In the genomic region with DNA sequence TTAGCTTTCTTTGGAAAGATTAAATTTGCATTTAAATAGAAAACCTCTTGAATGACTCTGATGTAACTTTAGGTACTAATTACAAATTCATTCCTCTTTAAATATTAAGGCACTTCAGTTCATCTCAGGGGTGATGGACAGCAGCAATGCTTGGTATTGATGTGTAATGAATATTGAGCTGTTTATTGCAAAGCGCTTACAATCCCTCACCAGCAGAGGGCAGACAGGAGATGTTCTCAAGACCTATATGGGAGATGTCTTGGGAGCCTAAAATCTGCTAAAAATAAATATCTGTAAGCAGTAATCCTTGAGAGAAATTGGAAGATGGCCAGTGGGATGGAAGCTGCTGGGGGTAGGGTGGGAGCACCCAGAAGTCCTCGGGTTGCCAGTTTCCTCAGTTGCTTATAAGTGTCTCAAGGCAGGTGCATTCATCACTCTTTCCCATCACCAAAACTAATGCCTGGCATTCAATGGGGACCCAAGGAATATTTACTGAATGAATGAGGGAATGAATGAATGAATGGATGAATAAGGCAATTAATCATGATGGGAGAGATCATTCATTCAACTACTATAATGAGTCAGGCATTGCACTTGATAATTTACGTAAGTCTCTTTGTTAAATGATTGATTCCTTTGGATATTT, we compare ENCODE assay signal across 8 cellular contexts. TPM values are rescaled to one million over a fixed set of nuclear protein-coding genes. Genes with fewer than 3 reads are reported as not detected.
DNase-seq lines count a peak whose midpoint lies in the region; ATAC-seq and TF ChIP-seq lines count a peak whose summit lies in the region.

No MANE protein-coding gene starts in this region.

- no peak overlapping the region for H4K5ac ChIP-seq in H9 (ENCODE audit: insufficient read length, low read depth, low read length)

- H3K4me3 Mint-ChIP-seq in H9 (no peak overlapping the region), natural killer cell (no peak overlapping the region)

- no peak overlapping the region for H3K9ac ChIP-seq in H9 (ENCODE audit: extremely low read depth, insufficient read length, low read length)

- no peak overlapping the region for H2BK5ac ChIP-seq in H9 (ENCODE audit: insufficient read length, low read length)

- no peak overlapping the region for H4K8ac ChIP-seq in H9 (replicated peaks; ENCODE audit: insufficient read length, low read depth, low read length)

- H2BK20ac ChIP-seq in H9 (ENCODE audit: low read depth, low read length, poor library complexity, severe bottlenecking), result no peak overlapping the region

- no peak overlapping the region for H3K18ac ChIP-seq in H9 (ENCODE audit: insufficient read length, low read depth, low read length)

- WGBS in H9 (ENCODE audit: extremely low coverage, insufficient read length, low lambda C conversion rate), result no CpG with 5 or more reads among the region's 3 CpGs
- 33 to 35% methylated on average over 3 of the region's 3 CpGs for WGBS in thyroid gland, 2 donors

- no peak for TF ChIP-seq POLR2A in thyroid gland (IDR thresholded peaks at IDR 0.05)

- no peak overlapping the region for H3K27ac ChIP-seq in H9 (ENCODE audit: insufficient read length, low read depth, low read length)
- peak overlapping the region in 1 of 3 donors; percentile 15 for H3K27ac ChIP-seq in thyroid gland

- H3K9me3 ChIP-seq in H9 (ENCODE audit: control insufficient read depth, low read depth, low read length) (no peaks in the 10 kb centered on the region), thyroid gland (no peaks in the 10 kb centered on the region)

- H2BK12ac ChIP-seq in H9 (ENCODE audit: insufficient read length, low read depth, low read length), result no peak overlapping the region

- H2AK5ac ChIP-seq in H9 (ENCODE audit: insufficient read length, low read length), result no peak overlapping the region

- no peak overlapping the region for H3K23ac ChIP-seq in H9 (ENCODE audit: insufficient read length, low read depth, low read length)

- no peak overlapping the region for H2AFZ ChIP-seq in H9 (ENCODE audit: low read length)

- H3K9me3 Mint-ChIP-seq in H9 (no peaks in the 10 kb centered on the region), natural killer cell (no peaks in the 10 kb centered on the region)

- H3T11ph ChIP-seq in H9 (ENCODE audit: low read length), result no peak overlapping the region

- H3K27me3 ChIP-seq in H9 (ENCODE audit: insufficient read depth, low read length) (no peaks in the 10 kb centered on the region), thyroid gland (no peaks in the 10 kb centered on the region)

- intact Hi-C loops in natural killer cell (cut with micrococcal nuclease) (loop anchor here (1.0 to 10.0 kb wide), 3 partner anchors 131 to 310 kb away; no protein-coding TSS in a partner anchor), thyroid gland (cut with DNase I) (loop anchor here (5.0 kb wide), 1 partner anchor 133 kb away; no protein-coding TSS in a partner anchor)

- H3K27me3 Mint-ChIP-seq in H9 (ENCODE audit: low read depth) (peaks cover 2% of the 10 kb centered on the region), natural killer cell (ENCODE audit: low read depth in 2 of 2) (peaks cover 14 to 31% of the 10 kb centered on the region in 2 donors)

- H3K4me3 ChIP-seq in epithelial cell of esophagus (ENCODE audit: low read length) (no peak overlapping the region), thyroid gland (replicated peaks in 1 of 3) (no peak overlapping the region)

- no peak overlapping the region for H3K4me2 ChIP-seq in H9 (ENCODE audit: insufficient read depth, insufficient read length, low read length)

- no peak overlapping the region for H3K4ac ChIP-seq in H9 (ENCODE audit: low read depth, low read length)

- TF ChIP-seq CTCF in H9 (conservative IDR thresholded peaks at IDR 0.05) (peak; percentile 90), epithelial cell of esophagus (IDR thresholded peaks at IDR 0.05; ENCODE audit: insufficient read depth, low read depth, low read length, missing control alignments) (peak; percentile 88), natural killer cell (IDR thresholded peaks at IDR 0.05) (peak; percentile 90), thyroid gland (IDR thresholded peaks at IDR 0.05) (peak; percentile 75 to 88 (median 80))

- H3K4me1 Mint-ChIP-seq in H9 (peaks cover 79 to 84% of the 10 kb centered on the region in 2 experiments), natural killer cell (no peaks in the 10 kb centered on the region)

- peaks cover 16% of the 10 kb centered on the region; the same call in 1 of the 2 replicates for H3K4me1 ChIP-seq in H9 (ENCODE audit: insufficient read depth, low read length)
- H3K4me1 ChIP-seq in thyroid gland, result peaks cover 8 to 11% of the 10 kb centered on the region in 2 donors

- no peak overlapping the region for H3K56ac ChIP-seq in H9 (ENCODE audit: insufficient read length, low read depth, low read length)

- H3K36me3 Mint-ChIP-seq in H9 (ENCODE audit: insufficient read depth in 1 of 3, low read depth in 3 of 3) (no peaks in the 10 kb centered on the region; a peak in 1 of 7 replicates), natural killer cell (no peaks in the 10 kb centered on the region)

- no peak overlapping the region for H3K14ac ChIP-seq in H9 (ENCODE audit: insufficient read depth, low read length)

- H3K23me2 ChIP-seq in H9 (ENCODE audit: insufficient read length, low read depth, low read length, poor library complexity, severe bottlenecking), result no peaks in the 10 kb centered on the region

- H3K27ac Mint-ChIP-seq in H9 (no peak overlapping the region), natural killer cell (no peak overlapping the region)

- peak; percentile 51 to 81 (median 80) for ATAC-seq in natural killer cell
- no peak for ATAC-seq in HG02678 (IDR thresholded peaks at IDR 0.05; ENCODE audit: unreplicated experiment)

- no peaks in the 10 kb centered on the region for H3K36me3 ChIP-seq in thyroid gland

- no peak overlapping the region for H2BK15ac ChIP-seq in H9 (ENCODE audit: low read depth, low read length)

- H3K79me1 ChIP-seq in H9 (ENCODE audit: insufficient read depth, low read depth, low read length, poor library complexity, severe bottlenecking), result no peaks in the 10 kb centered on the region

- no peaks in the 10 kb centered on the region for H4K20me1 ChIP-seq in H9 (ENCODE audit: control insufficient read depth, insufficient read depth, insufficient read length)

- no peak overlapping the region for H2BK120ac ChIP-seq in H9 (ENCODE audit: low read depth, low read length, poor library complexity, severe bottlenecking)

- no peaks in the 10 kb centered on the region for H3K79me2 ChIP-seq in H9 (ENCODE audit: insufficient read depth, low read length)

- DNase-seq in AG08396 (ENCODE audit: low spot score), result peak; percentile 45
- DNase-seq in H9, result no peak
- peak; percentile 75 for DNase-seq in NCI-H82 treated with DMSO at 0.1 percent for 48 hours (lab: John Stamatoyannopoulos, UW; ENCODE audit: unreplicated experiment)
- peak; percentile 39 to 41 for DNase-seq in activated CD8-positive, alpha-beta memory T cell treated with anti-CD3 and anti-CD28 coated beads for 4 hours (ENCODE audit: low read depth in 2 of 2)
- peak; percentile 75 for DNase-seq in epithelial cell of esophagus (ENCODE audit: low read depth)
- peak; percentile 29 for DNase-seq in natural killer cell
- DNase-seq in thyroid gland, result peak; percentile 66 to 67

- H4K91ac ChIP-seq in H9 (ENCODE audit: insufficient read length, low read depth, low read length), result no peak overlapping the region

RNA-seq across cellular contexts. Expression of a gene that starts 2.3 kb away (rescaled TPM):
- total RNA-seq in H9 (2021), result 0.96 and 1.0 TPM in 2 replicates
- not detected for total RNA-seq in natural killer cell
- total RNA-seq in thyroid gland, result 1 to 10 TPM; 1.1 to 2.0 (median 1.5) TPM

RNA-seq across cellular contexts. Expression of a gene that starts 32.8 kb away (rescaled TPM):
- 15.4 and 15.5 TPM in 2 replicates for total RNA-seq in H9 (2021)
- total RNA-seq in natural killer cell, result 10 to 100 TPM; 17.3 to 21.7 (median 21.5) TPM
- total RNA-seq in thyroid gland, result 10 to 100 TPM; 16.8 to 41.0 (median 26.8) TPM
